In genomic region chr1:8370046-8370881, GRCh38 we compare ENCODE assay signal across 2 cellular contexts.
TF ChIP-seq lines count a peak whose summit lies in the region.

No MANE protein-coding gene starts in this region.

TF ChIP-seq in SK-N-SH, 30 proteins besides CTCF, POLR2A, EP300 and RAD21 (continued from another document):
- TF ChIP-seq ZBTB33 (IDR thresholded peaks at IDR 0.05; ENCODE audit: borderline replicate concordance, low read depth) (no peak), CHD2 (IDR thresholded peaks at IDR 0.05; ENCODE audit: low read length, partially characterized antibody) (no peak), USF1 (IDR thresholded peaks at IDR 0.05; ENCODE audit: borderline replicate concordance, low read depth) (no peak), JUND (IDR thresholded peaks at IDR 0.05) (no peak), RCOR1 (IDR thresholded peaks at IDR 0.05; ENCODE audit: low read length) (no peak), FOXJ3 (CRISPR knock-in tag; IDR thresholded peaks at IDR 0.05) (no peak)
TF ChIP-seq in SK-N-SH: peak in this region for 0.

TF ChIP-seq in SK-N-SH treated with all-trans-retinoic acid at 6 μM for 48 hours, 23 proteins besides CTCF, POLR2A, EP300 and RAD21 (continued from another document):
- TF ChIP-seq CREB5 (CRISPR knock-in tag; IDR thresholded peaks at IDR 0.05; ENCODE audit: low read depth) (no peak), ARNTL (CRISPR knock-in tag; IDR thresholded peaks at IDR 0.05; ENCODE audit: borderline replicate concordance, low read depth) (no peak), CSDC2 (CRISPR knock-in tag; IDR thresholded peaks at IDR 0.05) (no peak), ZNF70 (CRISPR knock-in tag; IDR thresholded peaks at IDR 0.05) (no peak), ZNF565 (CRISPR knock-in tag; conservative IDR thresholded peaks at IDR 0.05; ENCODE audit: low read depth) (no peak)
